Comparison of ENCODE assay signal across 10 cellular contexts in the genomic region with DNA sequence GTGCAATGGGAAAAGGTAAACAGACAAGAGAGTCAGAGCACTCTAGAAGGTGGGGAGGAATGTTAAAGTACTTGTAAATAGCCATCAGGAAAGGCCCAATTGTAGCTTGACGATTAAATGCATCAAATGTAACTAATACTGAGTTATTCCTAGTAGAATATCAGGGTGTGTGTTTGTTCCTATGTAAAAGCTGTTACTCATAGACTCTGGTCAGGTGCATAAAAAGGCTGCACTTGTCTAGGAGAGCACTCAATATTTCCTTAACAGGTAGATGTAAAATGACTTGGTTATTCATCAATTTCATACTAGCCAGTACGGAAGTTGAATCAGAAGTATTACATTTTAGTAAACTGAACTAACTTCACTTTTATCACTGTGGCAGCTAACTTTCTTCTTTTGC.
"Had no signal": no experiment of that assay in that cellular context is flagged by ENCODE, and none has a peak within 500 bp of the region (broad histone marks: within the 10 kb centered on the region; RNA-seq: fewer than 3 reads in every experiment).

No MANE protein-coding gene starts in this region.

- H3K27ac Mint-ChIP-seq: H9, IgD-negative memory B cell had no signal

- FAIRE-seq: H1, H54, HepG2 had no signal

- H3K4me2 ChIP-seq: KMS-11 had no signal

- ATAC-seq: HepG2 had no signal

- H3K4me3 Mint-ChIP-seq: H9, IgD-negative memory B cell had no signal

- DNase-seq: GM23248, H9, HCEC 1CT, KBM-7 had no signal

- H3K27ac ChIP-seq: GM23248, HL-60, KMS-11 had no signal

- H3K9me3 Mint-ChIP-seq: H9, IgD-negative memory B cell had no signal

- H3K4me3 ChIP-seq: GM23248 had no signal

- H3K9ac ChIP-seq: GM23248, KMS-11 had no signal

- H3K27me3 Mint-ChIP-seq: IgD-negative memory B cell had no signal

- H3K4me1 Mint-ChIP-seq: H9 had no signal
